In genomic region chr21:45074048-45074817, GRCh38 we compare ENCODE assay signal across 1 cellular context.
TF ChIP-seq lines count a peak whose summit lies in the region.

A gene with protein sequence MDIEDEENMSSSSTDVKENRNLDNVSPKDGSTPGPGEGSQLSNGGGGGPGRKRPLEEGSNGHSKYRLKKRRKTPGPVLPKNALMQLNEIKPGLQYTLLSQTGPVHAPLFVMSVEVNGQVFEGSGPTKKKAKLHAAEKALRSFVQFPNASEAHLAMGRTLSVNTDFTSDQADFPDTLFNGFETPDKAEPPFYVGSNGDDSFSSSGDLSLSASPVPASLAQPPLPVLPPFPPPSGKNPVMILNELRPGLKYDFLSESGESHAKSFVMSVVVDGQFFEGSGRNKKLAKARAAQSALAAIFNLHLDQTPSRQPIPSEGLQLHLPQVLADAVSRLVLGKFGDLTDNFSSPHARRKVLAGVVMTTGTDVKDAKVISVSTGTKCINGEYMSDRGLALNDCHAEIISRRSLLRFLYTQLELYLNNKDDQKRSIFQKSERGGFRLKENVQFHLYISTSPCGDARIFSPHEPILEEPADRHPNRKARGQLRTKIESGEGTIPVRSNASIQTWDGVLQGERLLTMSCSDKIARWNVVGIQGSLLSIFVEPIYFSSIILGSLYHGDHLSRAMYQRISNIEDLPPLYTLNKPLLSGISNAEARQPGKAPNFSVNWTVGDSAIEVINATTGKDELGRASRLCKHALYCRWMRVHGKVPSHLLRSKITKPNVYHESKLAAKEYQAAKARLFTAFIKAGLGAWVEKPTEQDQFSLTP (plus strand): TSS chr21:45074580. CDS start chr21:45171657, 97,077 bp downstream.

TF ChIP-seq in K562, 482 proteins besides CTCF, POLR2A, EP300 and RAD21 (continued from another document and continues in another):
- TF ChIP-seq, protein P1, sequence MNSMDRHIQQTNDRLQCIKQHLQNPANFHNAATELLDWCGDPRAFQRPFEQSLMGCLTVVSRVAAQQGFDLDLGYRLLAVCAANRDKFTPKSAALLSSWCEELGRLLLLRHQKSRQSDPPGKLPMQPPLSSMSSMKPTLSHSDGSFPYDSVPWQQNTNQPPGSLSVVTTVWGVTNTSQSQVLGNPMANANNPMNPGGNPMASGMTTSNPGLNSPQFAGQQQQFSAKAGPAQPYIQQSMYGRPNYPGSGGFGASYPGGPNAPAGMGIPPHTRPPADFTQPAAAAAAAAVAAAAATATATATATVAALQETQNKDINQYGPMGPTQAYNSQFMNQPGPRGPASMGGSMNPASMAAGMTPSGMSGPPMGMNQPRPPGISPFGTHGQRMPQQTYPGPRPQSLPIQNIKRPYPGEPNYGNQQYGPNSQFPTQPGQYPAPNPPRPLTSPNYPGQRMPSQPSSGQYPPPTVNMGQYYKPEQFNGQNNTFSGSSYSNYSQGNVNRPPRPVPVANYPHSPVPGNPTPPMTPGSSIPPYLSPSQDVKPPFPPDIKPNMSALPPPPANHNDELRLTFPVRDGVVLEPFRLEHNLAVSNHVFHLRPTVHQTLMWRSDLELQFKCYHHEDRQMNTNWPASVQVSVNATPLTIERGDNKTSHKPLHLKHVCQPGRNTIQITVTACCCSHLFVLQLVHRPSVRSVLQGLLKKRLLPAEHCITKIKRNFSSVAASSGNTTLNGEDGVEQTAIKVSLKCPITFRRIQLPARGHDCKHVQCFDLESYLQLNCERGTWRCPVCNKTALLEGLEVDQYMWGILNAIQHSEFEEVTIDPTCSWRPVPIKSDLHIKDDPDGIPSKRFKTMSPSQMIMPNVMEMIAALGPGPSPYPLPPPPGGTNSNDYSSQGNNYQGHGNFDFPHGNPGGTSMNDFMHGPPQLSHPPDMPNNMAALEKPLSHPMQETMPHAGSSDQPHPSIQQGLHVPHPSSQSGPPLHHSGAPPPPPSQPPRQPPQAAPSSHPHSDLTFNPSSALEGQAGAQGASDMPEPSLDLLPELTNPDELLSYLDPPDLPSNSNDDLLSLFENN (IDR thresholded peaks at IDR 0.05; ENCODE audit: low read depth in 2 of 2, low read length in 2 of 2): peak in 1 of 2 experiments; percentile 95; a peak in 2 of 4 replicates
- TF ChIP-seq, protein P2, sequence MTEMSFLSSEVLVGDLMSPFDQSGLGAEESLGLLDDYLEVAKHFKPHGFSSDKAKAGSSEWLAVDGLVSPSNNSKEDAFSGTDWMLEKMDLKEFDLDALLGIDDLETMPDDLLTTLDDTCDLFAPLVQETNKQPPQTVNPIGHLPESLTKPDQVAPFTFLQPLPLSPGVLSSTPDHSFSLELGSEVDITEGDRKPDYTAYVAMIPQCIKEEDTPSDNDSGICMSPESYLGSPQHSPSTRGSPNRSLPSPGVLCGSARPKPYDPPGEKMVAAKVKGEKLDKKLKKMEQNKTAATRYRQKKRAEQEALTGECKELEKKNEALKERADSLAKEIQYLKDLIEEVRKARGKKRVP (CRISPR knock-in tag; IDR thresholded peaks at IDR 0.05): peak; percentile 86
- TF ChIP-seq SIN3A (IDR thresholded peaks at IDR 0.05; ENCODE audit: borderline replicate concordance in 2 of 2, control insufficient read depth in 1 of 2, low read depth in 2 of 2, low read length in 2 of 2) (peak in 1 of 2 experiments; percentile 93; a peak in 2 of 4 replicates), POLR2G (IDR thresholded peaks at IDR 0.05; ENCODE audit: low read depth, low read length) (peak; percentile 87), KDM1A (IDR thresholded peaks at IDR 0.05) (no peak), RBM39 (optimal IDR thresholded peaks at IDR 0.05; ENCODE audit: low read depth, low read length) (peak; percentile 98), FOXM1 (IDR thresholded peaks at IDR 0.05; ENCODE audit: low read depth) (no peak), FOXM1 (CRISPR knock-in tag; IDR thresholded peaks at IDR 0.05; ENCODE audit: low read depth) (no peak), CCNT2 (IDR thresholded peaks at IDR 0.05; ENCODE audit: borderline replicate concordance, extremely low read depth, insufficient read length, low read depth, low read length) (peak; percentile 100), REST (CRISPR knock-in tag; IDR thresholded peaks at IDR 0.05; ENCODE audit: low read depth) (peak; percentile 91), GABPB2 (CRISPR knock-in tag; conservative IDR thresholded peaks at IDR 0.05) (peak; percentile 91; the same call in 1 of the 2 replicates), BRD9 (IDR thresholded peaks at IDR 0.05; ENCODE audit: low read depth, partially characterized antibody) (no peak), KDM4B (IDR thresholded peaks at IDR 0.05; ENCODE audit: borderline replicate concordance in 2 of 2, low read depth in 1 of 2) (peak in 1 of 2 experiments; percentile 90; a peak in 1 of 4 replicates), ZC3H11A (IDR thresholded peaks at IDR 0.05; ENCODE audit: low read depth, low read length) (no peak), PHF8 (IDR thresholded peaks at IDR 0.05; ENCODE audit: borderline replicate concordance, low read length) (peak; percentile 84; the same call in 1 of the 2 replicates), CBX1 (IDR thresholded peaks at IDR 0.05; ENCODE audit: low read depth) (peak; percentile 100), HNRNPL (IDR thresholded peaks at IDR 0.05; ENCODE audit: low read depth, low read length) (peak; percentile 97), ZNF583 (CRISPR knock-in tag; IDR thresholded peaks at IDR 0.05) (peak; percentile 84; the same call in 1 of the 2 replicates), BDP1 (IDR thresholded peaks at IDR 0.05; ENCODE audit: insufficient read depth, insufficient read length) (no peak), HNRNPK (IDR thresholded peaks at IDR 0.05; ENCODE audit: low read depth, low read length, poor library complexity, severe bottlenecking) (peak; percentile 21), THRB (CRISPR knock-in tag; conservative IDR thresholded peaks at IDR 0.05) (peak; percentile 85), ZNF347 (CRISPR knock-in tag; IDR thresholded peaks at IDR 0.05; ENCODE audit: low read depth) (0 out of 2 replicates have a peak, but pooled peaks have one; percentile 16), ZNF175 (CRISPR knock-in tag; IDR thresholded peaks at IDR 0.05; ENCODE audit: low read depth) (no peak; the same call in 1 of the 2 replicates), ZFPM2 (CRISPR knock-in tag; IDR thresholded peaks at IDR 0.05) (peak; percentile 96), NFXL1 (CRISPR knock-in tag; IDR thresholded peaks at IDR 0.05) (0 out of 2 replicates have a peak, but pooled peaks have one; percentile 58), BHLHE40 (IDR thresholded peaks at IDR 0.05; ENCODE audit: low read length) (peak; percentile 75), CHAMP1 (IDR thresholded peaks at IDR 0.05) (no peak), ZKSCAN8 (CRISPR knock-in tag; IDR thresholded peaks at IDR 0.05) (0 out of 2 replicates have a peak, but pooled peaks have one; percentile 2), TRIM24 (IDR thresholded peaks at IDR 0.05) (no peak), ZBTB17 (CRISPR knock-in tag; IDR thresholded peaks at IDR 0.05) (peak; percentile 94), THAP12 (CRISPR knock-in tag; IDR thresholded peaks at IDR 0.05) (peak; percentile 99), ZNF146 (CRISPR knock-in tag; IDR thresholded peaks at IDR 0.05; ENCODE audit: unreplicated experiment) (no peak), KAT2B (IDR thresholded peaks at IDR 0.05; ENCODE audit: low read depth, low read length) (no peak), KDM5B (IDR thresholded peaks at IDR 0.05; ENCODE audit: insufficient replicate concordance, low read depth, low read length) (peak; percentile 99), SP2 (IDR thresholded peaks at IDR 0.05; ENCODE audit: extremely low read depth, low read depth, low read length, poor library complexity, severe bottlenecking) (peak; percentile 14), JUNB (CRISPR knock-in tag; conservative IDR thresholded peaks at IDR 0.05) (0 out of 2 replicates have a peak, but pooled peaks have one; percentile 29), SRSF1 (IDR thresholded peaks at IDR 0.05; ENCODE audit: low read depth, low read length) (peak; percentile 95), E2F3 (CRISPR knock-in tag; IDR thresholded peaks at IDR 0.05) (peak; percentile 93), ZNF165 (CRISPR knock-in tag; IDR thresholded peaks at IDR 0.05; ENCODE audit: borderline replicate concordance) (no peak), DMBX1 (CRISPR knock-in tag; IDR thresholded peaks at IDR 0.05; ENCODE audit: borderline replicate concordance) (peak; percentile 63), HDAC1 (IDR thresholded peaks at IDR 0.05) (no peak), ZNF766 (CRISPR knock-in tag; conservative IDR thresholded peaks at IDR 0.05) (peak; percentile 87), ZNF445 (CRISPR knock-in tag; IDR thresholded peaks at IDR 0.05; ENCODE audit: low read depth) (peak; percentile 89), ZNF561 (CRISPR knock-in tag; conservative IDR thresholded peaks at IDR 0.05) (peak; percentile 78), SMAD4 (CRISPR knock-in tag; conservative IDR thresholded peaks at IDR 0.05) (peak; percentile 47), PCBP1 (IDR thresholded peaks at IDR 0.05; ENCODE audit: low read depth, low read length, poor library complexity, severe bottlenecking) (peak; percentile 86), CTBP1 (IDR thresholded peaks at IDR 0.05; ENCODE audit: borderline replicate concordance) (peak; percentile 78), ETS1 (conservative IDR thresholded peaks at IDR 0.05; ENCODE audit: control insufficient read depth, low read depth, low read length) (peak; percentile 61), CHCHD3 (CRISPR knock-in tag; IDR thresholded peaks at IDR 0.05) (peak; percentile 98), TAL1 (IDR thresholded peaks at IDR 0.05) (no peak), SETDB1 (IDR thresholded peaks at IDR 0.05; ENCODE audit: low read length) (peak; percentile 74)
